In the genomic region with DNA sequence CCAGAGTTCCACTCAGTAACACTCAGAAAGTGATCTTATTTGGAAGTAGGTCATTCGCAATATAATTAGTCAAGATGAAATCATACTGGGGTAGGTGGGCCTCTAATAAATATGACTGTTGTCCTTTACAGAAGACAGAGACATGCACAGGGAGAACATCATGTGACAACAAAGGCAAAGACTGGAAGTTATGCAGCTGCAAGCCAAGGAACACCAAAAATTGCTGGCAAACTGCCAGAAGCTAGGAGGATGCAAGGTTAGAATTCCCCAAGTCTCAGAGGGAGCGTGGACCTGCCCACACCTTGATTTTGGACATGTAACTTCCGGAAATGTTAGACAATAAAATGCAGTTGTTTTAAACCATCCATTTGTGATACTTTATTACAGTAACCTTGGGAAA, we compare ENCODE assay signal across 28 cellular contexts.
"Had no signal": no experiment of that assay in that cellular context is flagged by ENCODE, and none has a peak within 500 bp of the region (broad histone marks: within the 10 kb centered on the region; RNA-seq: fewer than 3 reads in every experiment).

No MANE protein-coding gene starts in this region.

- H3K36me3 ChIP-seq: adrenal gland, heart right ventricle, left lung, lower lobe of right lung, uterus had no signal

- H3K27me3 ChIP-seq: adrenal gland, heart right ventricle, left lung, uterus had no signal

- H3K4me3 ChIP-seq: adrenal gland, heart right ventricle, left lung, lower lobe of right lung, skin epidermis, uterus had no signal

- DNase-seq: activated CD4-positive, alpha-beta T cell treated with anti-CD3 and anti-CD28 coated beads for 4 hours; activated CD4-positive, alpha-beta T cell treated with anti-CD3 and anti-CD28 coated beads, Interleukin-2, amount 50 U/mL, for 4 hours; activated effector memory CD4-positive, alpha-beta T cell treated with anti-CD3 and anti-CD28 coated beads, Interleukin-2, amount 50 U/mL, for 16 hours; activated naive CD4-positive, alpha-beta T cell treated with anti-CD3 and anti-CD28 coated beads for 36 hours; activated naive CD8-positive, alpha-beta T cell treated with anti-CD3 and anti-CD28 coated beads for 36 hours; adrenal gland; aorta; caudate nucleus; foreskin fibroblast; heart right ventricle; kidney glomerular epithelial cell; left lung; lower lobe of right lung; mesendoderm; natural killer cell; stimulated activated CD4-positive, alpha-beta T cell treated with anti-CD3 and anti-CD28 coated beads, Interleukin-4, amount 100 ng/mL, for 24 hours; stimulated activated naive CD8-positive, alpha-beta T cell treated with anti-CD3 and anti-CD28 coated beads, Interleukin-15, amount 100 ng/mL, for 72 hours; T-helper 9 cell; uterus had no signal

- FAIRE-seq: endothelial cell of umbilical vein, TTC549 had no signal

- H3K9me3 ChIP-seq: adrenal gland, heart right ventricle, left lung, lower lobe of right lung, uterus had no signal

- H3K4me1 ChIP-seq: adrenal gland, heart right ventricle, left lung, lower lobe of right lung, uterus had no signal

- H3K27ac ChIP-seq: adrenal gland, heart right ventricle, left lung, lower lobe of right lung, skin epidermis, uterus, VCaP had no signal

- H3K27ac Mint-ChIP-seq: activated naive CD4-positive, alpha-beta T cell treated with anti-CD3 and anti-CD28 coated beads for 36 hours; activated naive CD8-positive, alpha-beta T cell treated with anti-CD3 and anti-CD28 coated beads for 36 hours; brain; natural killer cell; stimulated activated memory B cell treated with anti-CD40 and anti-IgM and Interleukin-4, amounts not matched to agents 10 μg/mL and 1 μg/mL and 100 μg/mL, for 72 hours; stimulated activated naive CD8-positive, alpha-beta T cell treated with anti-CD3 and anti-CD28 coated beads, Interleukin-15, amount 100 ng/mL, for 72 hours; type B pancreatic cell had no signal

- H3K9me3 Mint-ChIP-seq: activated naive CD8-positive, alpha-beta T cell treated with anti-CD3 and anti-CD28 coated beads for 36 hours; brain; stimulated activated memory B cell treated with anti-CD40 and anti-IgM and Interleukin-4, amounts not matched to agents 10 μg/mL and 1 μg/mL and 100 μg/mL, for 72 hours; type B pancreatic cell had no signal

- H3K36me3 Mint-ChIP-seq: activated naive CD8-positive, alpha-beta T cell treated with anti-CD3 and anti-CD28 coated beads for 36 hours; brain; natural killer cell; stimulated activated memory B cell treated with anti-CD40 and anti-IgM and Interleukin-4, amounts not matched to agents 10 μg/mL and 1 μg/mL and 100 μg/mL, for 72 hours; type B pancreatic cell had no signal

- H3K27me3 Mint-ChIP-seq: activated naive CD8-positive, alpha-beta T cell treated with anti-CD3 and anti-CD28 coated beads for 36 hours; stimulated activated memory B cell treated with anti-CD40 and anti-IgM and Interleukin-4, amounts not matched to agents 10 μg/mL and 1 μg/mL and 100 μg/mL, for 72 hours; stimulated activated naive CD8-positive, alpha-beta T cell treated with anti-CD3 and anti-CD28 coated beads, Interleukin-15, amount 100 ng/mL, for 72 hours; type B pancreatic cell had no signal

- H3K4me1 Mint-ChIP-seq: activated naive CD8-positive, alpha-beta T cell treated with anti-CD3 and anti-CD28 coated beads for 36 hours; natural killer cell; stimulated activated memory B cell treated with anti-CD40 and anti-IgM and Interleukin-4, amounts not matched to agents 10 μg/mL and 1 μg/mL and 100 μg/mL, for 72 hours; stimulated activated naive CD8-positive, alpha-beta T cell treated with anti-CD3 and anti-CD28 coated beads, Interleukin-15, amount 100 ng/mL, for 72 hours had no signal

- H3K4me3 Mint-ChIP-seq: activated naive CD4-positive, alpha-beta T cell treated with anti-CD3 and anti-CD28 coated beads for 36 hours; activated naive CD8-positive, alpha-beta T cell treated with anti-CD3 and anti-CD28 coated beads for 36 hours; brain; natural killer cell; stimulated activated memory B cell treated with anti-CD40 and anti-IgM and Interleukin-4, amounts not matched to agents 10 μg/mL and 1 μg/mL and 100 μg/mL, for 72 hours; stimulated activated naive CD8-positive, alpha-beta T cell treated with anti-CD3 and anti-CD28 coated beads, Interleukin-15, amount 100 ng/mL, for 72 hours; type B pancreatic cell had no signal

- ATAC-seq: esophagus mucosa; heart right ventricle; left lung; lower lobe of right lung; natural killer cell; sciatic nerve; stimulated activated memory B cell treated with anti-CD40 and anti-IgM and Interleukin-4, amounts not matched to agents 10 μg/mL and 1 μg/mL and 100 μg/mL, for 72 hours; stimulated activated naive CD8-positive, alpha-beta T cell treated with anti-CD3 and anti-CD28 coated beads, Interleukin-15, amount 100 ng/mL, for 72 hours had no signal
